In the genomic region with DNA sequence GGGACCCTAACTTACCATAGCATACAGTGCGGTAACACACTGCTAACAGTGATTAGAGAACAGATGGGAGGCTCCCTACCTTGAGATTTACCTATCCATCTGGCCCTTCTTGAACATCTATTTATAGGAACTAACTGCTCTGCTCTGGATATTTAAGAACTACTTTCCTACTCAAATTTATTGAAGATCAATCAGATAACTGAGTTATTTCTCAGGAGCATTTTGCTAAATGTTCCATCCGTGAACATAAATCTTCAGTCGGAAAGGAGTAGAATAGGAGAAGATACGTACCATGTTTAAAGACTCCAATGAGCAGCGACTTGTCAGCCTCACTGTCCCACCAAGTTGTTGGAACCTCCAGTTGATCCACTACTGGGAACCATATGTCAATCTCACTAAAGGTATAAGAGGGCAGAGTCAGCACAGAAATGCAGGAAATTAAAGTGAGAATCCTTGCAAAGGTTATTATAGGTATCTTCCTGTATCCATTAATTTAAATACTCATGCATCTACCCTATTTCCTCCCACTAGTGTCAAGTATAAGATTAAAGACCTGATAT, we compare ENCODE assay signal across 30 cellular contexts.
"Had no signal": no experiment of that assay in that cellular context is flagged by ENCODE, and none has a peak within 500 bp of the region (broad histone marks: within the 10 kb centered on the region; RNA-seq: fewer than 3 reads in every experiment).

No MANE protein-coding gene starts in this region.

- H3K4me3 ChIP-seq: coronary artery, dorsolateral prefrontal cortex had no signal

- H3K9me3 Mint-ChIP-seq: activated CD4-positive, alpha-beta memory T cell treated with anti-CD3 and anti-CD28 coated beads, Interleukin-2, amount 10 ng/mL, durations not matched to agents 7 days and 5 days; activated CD4-positive, alpha-beta T cell treated with anti-CD3 and anti-CD28 coated beads, Interleukin-2, amount 10 ng/mL, durations not matched to agents 24 days and 14 days; activated naive CD4-positive, alpha-beta T cell treated with anti-CD3 and anti-CD28 coated beads for 36 hours; activated naive CD4-positive, alpha-beta T cell treated with anti-CD3 and anti-CD28 coated beads, Interleukin-2, amount 50 U/mL, for 24 hours; activated naive CD8-positive, alpha-beta T cell treated with anti-CD3 and anti-CD28 coated beads, Interleukin-2, amount 10 ng/mL, durations not matched to agents 7 days and 5 days; activated T-cell treated with anti-CD3 and anti-CD28 coated beads, Interleukin-2, amount 50 U/mL, for 4 hours; activated T-helper 2 cell treated with anti-CD3 and anti-CD28 coated beads, Interferon-gamma antibody, Interleukin-2, Interleukin-4, amounts not matched to agents 10 μg/mL and 5 μg/mL and 100 μg/mL, durations not matched to agents 14 hours and 24 hours and 36 hours; central memory CD8-positive, alpha-beta T cell; dendritic cell treated with granulocyte-macrophage colony-stimulating factor and Interleukin-4, amounts not matched to agents 40 ng/mL and 50 ng/mL, for 4 days; endodermal cell; T-helper 2 cell treated with Interferon-gamma antibody and Interleukin-4, amounts not matched to agents 5 μg/mL and 100 μg/mL, for 36 hours had no signal

- H3K27me3 Mint-ChIP-seq: activated CD4-positive, alpha-beta memory T cell treated with anti-CD3 and anti-CD28 coated beads, Interleukin-2, amount 10 ng/mL, durations not matched to agents 7 days and 5 days; activated CD4-positive, alpha-beta T cell treated with anti-CD3 and anti-CD28 coated beads for 36 hours; activated CD4-positive, alpha-beta T cell treated with anti-CD3 and anti-CD28 coated beads, Interleukin-2, amount 10 ng/mL, durations not matched to agents 24 days and 14 days; activated naive CD4-positive, alpha-beta T cell treated with anti-CD3 and anti-CD28 coated beads, Interleukin-2, amount 50 U/mL, for 24 hours; activated naive CD8-positive, alpha-beta T cell treated with anti-CD3 and anti-CD28 coated beads, Interleukin-2, amount 10 ng/mL, durations not matched to agents 7 days and 5 days; central memory CD8-positive, alpha-beta T cell; dendritic cell treated with granulocyte-macrophage colony-stimulating factor and Interleukin-4, amounts not matched to agents 40 ng/mL and 50 ng/mL, for 4 days; T-helper 17 cell had no signal

- H3K4me1 Mint-ChIP-seq: activated CD4-positive, alpha-beta memory T cell treated with anti-CD3 and anti-CD28 coated beads, Interleukin-2, amount 10 ng/mL, durations not matched to agents 7 days and 5 days; activated CD4-positive, alpha-beta T cell treated with anti-CD3 and anti-CD28 coated beads for 36 hours; activated CD4-positive, alpha-beta T cell treated with anti-CD3 and anti-CD28 coated beads, Interleukin-2, amount 10 ng/mL, durations not matched to agents 24 days and 14 days; activated naive CD4-positive, alpha-beta T cell treated with anti-CD3 and anti-CD28 coated beads, Interleukin-2, amount 50 U/mL, for 24 hours; activated naive CD8-positive, alpha-beta T cell treated with anti-CD3 and anti-CD28 coated beads, Interleukin-2, amount 10 ng/mL, durations not matched to agents 7 days and 5 days; central memory CD8-positive, alpha-beta T cell; T-helper 17 cell had no signal

- H3K4me3 Mint-ChIP-seq: activated CD4-positive, alpha-beta memory T cell treated with anti-CD3 and anti-CD28 coated beads, Interleukin-2, amount 10 ng/mL, durations not matched to agents 7 days and 5 days; activated CD4-positive, alpha-beta T cell treated with anti-CD3 and anti-CD28 coated beads for 36 hours; activated CD4-positive, alpha-beta T cell treated with anti-CD3 and anti-CD28 coated beads, Interleukin-2, amount 10 ng/mL, durations not matched to agents 24 days and 14 days; activated naive CD4-positive, alpha-beta T cell treated with anti-CD3 and anti-CD28 coated beads for 36 hours; activated naive CD4-positive, alpha-beta T cell treated with anti-CD3 and anti-CD28 coated beads, Interleukin-2, amount 50 U/mL, for 24 hours; activated naive CD8-positive, alpha-beta T cell treated with anti-CD3 and anti-CD28 coated beads, Interleukin-2, amount 10 ng/mL, durations not matched to agents 7 days and 5 days; activated T-cell treated with anti-CD3 and anti-CD28 coated beads, Interleukin-2, amount 50 U/mL, for 4 hours; central memory CD8-positive, alpha-beta T cell; dendritic cell treated with granulocyte-macrophage colony-stimulating factor and Interleukin-4, amounts not matched to agents 40 ng/mL and 50 ng/mL, for 4 days; endodermal cell; T-helper 17 cell; T-helper 2 cell treated with Interferon-gamma antibody and Interleukin-4, amounts not matched to agents 5 μg/mL and 100 μg/mL, for 36 hours had no signal

- H3K27ac ChIP-seq: brain microvascular endothelial cell, coronary artery had no signal

- DNase-seq: activated CD4-positive, alpha-beta memory T cell treated with anti-CD3 and anti-CD28 coated beads, Interleukin-2, amount 10 ng/mL, durations not matched to agents 7 days and 5 days; activated CD4-positive, alpha-beta T cell treated with anti-CD3 and anti-CD28 coated beads for 36 hours; activated CD4-positive, alpha-beta T cell treated with anti-CD3 and anti-CD28 coated beads, Interleukin-2, amount 10 ng/mL, durations not matched to agents 24 days and 14 days; activated CD4-positive, CD25-positive, alpha-beta regulatory T cell; activated CD4-positive, CD25-positive, alpha-beta regulatory T cell treated with anti-CD3 and anti-CD28 coated beads, Interleukin-2, amount 50 U/mL, for 72 hours; activated CD8-positive, alpha-beta memory T cell treated with anti-CD3 and anti-CD28 coated beads, Interleukin-2, amount 50 U/mL, for 48 hours; activated effector memory CD4-positive, alpha-beta T cell treated with anti-CD3 and anti-CD28 coated beads, Interleukin-2, amount 50 U/mL, for 16 hours; activated naive CD4-positive, alpha-beta T cell treated with anti-CD3 and anti-CD28 coated beads for 36 hours; activated naive CD8-positive, alpha-beta T cell treated with anti-CD3 and anti-CD28 coated beads, Interleukin-2, amount 10 ng/mL, durations not matched to agents 7 days and 5 days; activated T-cell treated with anti-CD3 and anti-CD28 coated beads for 4 hours; activated T-cell treated with anti-CD3 and anti-CD28 coated beads, Interleukin-2, amount 50 U/mL, for 4 hours; amniotic stem cell; anterior cingulate cortex; brain microvascular endothelial cell; effector memory CD4-positive, alpha-beta T cell; endodermal cell; foreskin fibroblast; head of caudate nucleus; hippocampal formation; T-helper 1 cell; T-helper 17 cell; T1000 had no signal

- ATAC-seq: activated CD4-positive, alpha-beta T cell treated with anti-CD3 and anti-CD28 coated beads for 36 hours; activated T-cell treated with anti-CD3 and anti-CD28 coated beads, Interleukin-2, amount 50 U/mL, for 4 hours; esophagus mucosa; T-helper 17 cell had no signal

- H3K27me3 ChIP-seq: brain microvascular endothelial cell, dorsolateral prefrontal cortex had no signal

- H3K27ac Mint-ChIP-seq: activated CD4-positive, alpha-beta memory T cell treated with anti-CD3 and anti-CD28 coated beads, Interleukin-2, amount 10 ng/mL, durations not matched to agents 7 days and 5 days; activated CD4-positive, alpha-beta T cell treated with anti-CD3 and anti-CD28 coated beads for 36 hours; activated CD4-positive, alpha-beta T cell treated with anti-CD3 and anti-CD28 coated beads, Interleukin-2, amount 10 ng/mL, durations not matched to agents 24 days and 14 days; activated naive CD4-positive, alpha-beta T cell treated with anti-CD3 and anti-CD28 coated beads for 36 hours; activated naive CD4-positive, alpha-beta T cell treated with anti-CD3 and anti-CD28 coated beads, Interleukin-2, amount 50 U/mL, for 24 hours; activated naive CD8-positive, alpha-beta T cell treated with anti-CD3 and anti-CD28 coated beads, Interleukin-2, amount 10 ng/mL, durations not matched to agents 7 days and 5 days; activated T-helper 2 cell treated with anti-CD3 and anti-CD28 coated beads, Interferon-gamma antibody, Interleukin-2, Interleukin-4, amounts not matched to agents 10 μg/mL and 5 μg/mL and 100 μg/mL, durations not matched to agents 14 hours and 24 hours and 36 hours; dendritic cell treated with granulocyte-macrophage colony-stimulating factor and Interleukin-4, amounts not matched to agents 40 ng/mL and 50 ng/mL, for 4 days; endodermal cell; T-helper 17 cell; T-helper 2 cell treated with Interferon-gamma antibody and Interleukin-4, amounts not matched to agents 5 μg/mL and 100 μg/mL, for 36 hours had no signal
